ENCODE assay signal across 20 cellular contexts in genomic region chr3:9942934-9943690, GRCh38. TPM values are rescaled to one million over a fixed set of nuclear protein-coding genes. Genes with fewer than 3 reads are reported as not detected.
DNase-seq lines count a peak whose midpoint lies in the region; ATAC-seq, FAIRE-seq and TF ChIP-seq lines count a peak whose summit lies in the region.
"Had no signal": no experiment of that assay in that cellular context is flagged by ENCODE, and none has a peak within 500 bp of the region (broad histone marks: within the 10 kb centered on the region; RNA-seq: fewer than 3 reads in every experiment).

No MANE protein-coding gene starts in this region.

- no peak for DNase-seq in activated CD8-positive, alpha-beta memory T cell treated with anti-CD3 and anti-CD28 coated beads, Interleukin-2, amount 10 ng/mL, durations not matched to agents 7 days and 5 days
- no peak for DNase-seq in activated CD8-positive, alpha-beta memory T cell treated with anti-CD3 and anti-CD28 coated beads, Interleukin-2, amount 50 U/mL, for 4 hours
- no peak for DNase-seq in GM12892 (ENCODE audit: insufficient read length)
- DNase-seq in activated B cell treated with CpG ODN at 0.5 μM for 24 hours: no peak
- DNase-seq in stimulated activated effector memory CD8-positive, alpha-beta T cell treated with anti-CD3 and anti-CD28 coated beads, Interleukin-12 subunit alpha, Interleukin-12 subunit beta, amount 100 ng/mL, for 72 hours (ENCODE audit: low spot score in 2 of 2): no peak
- DNase-seq in nucleus accumbens (lab: John Stamatoyannopoulos, UW): no peak
- DNase-seq in activated CD8-positive, alpha-beta T cell treated with anti-CD3 and anti-CD28 coated beads for 36 hours: no peak
- DNase-seq: C1 segment of cervical spinal cord, COR-L47, DMS153, EL, Karpas-422, MM.1S, NCI-H1092 treated with DMSO at 0.1 percent for 48 hours, NCI-H2227 treated with DMSO at 0.1 percent for 48 hours, NCI-H524, PC-9 had no signal

- intact Hi-C loops in activated B cell treated with CpG ODN at 0.5 μM for 24 hours (cut with micrococcal nuclease): no loop called here
- intact Hi-C loops in activated CD8-positive, alpha-beta T cell treated with anti-CD3 and anti-CD28 coated beads for 36 hours (cut with micrococcal nuclease): no loop called here

- no peaks in the 10 kb centered on the region for H3K27me3 Mint-ChIP-seq in activated CD8-positive, alpha-beta memory T cell treated with anti-CD3 and anti-CD28 coated beads, Interleukin-2, amount 10 ng/mL, durations not matched to agents 7 days and 5 days
- no peaks in the 10 kb centered on the region for H3K27me3 Mint-ChIP-seq in activated B cell treated with CpG ODN at 0.5 μM for 24 hours
- H3K27me3 Mint-ChIP-seq in activated CD8-positive, alpha-beta T cell treated with anti-CD3 and anti-CD28 coated beads for 36 hours: no peaks in the 10 kb centered on the region

- H3K9me3 Mint-ChIP-seq in activated CD8-positive, alpha-beta memory T cell treated with anti-CD3 and anti-CD28 coated beads, Interleukin-2, amount 10 ng/mL, durations not matched to agents 7 days and 5 days (ENCODE audit: low read depth): no peaks in the 10 kb centered on the region
- H3K9me3 Mint-ChIP-seq in activated B cell treated with CpG ODN at 0.5 μM for 24 hours: no peaks in the 10 kb centered on the region
- no peaks in the 10 kb centered on the region for H3K9me3 Mint-ChIP-seq in stimulated activated effector memory CD8-positive, alpha-beta T cell treated with anti-CD3 and anti-CD28 coated beads, Interleukin-12 subunit alpha, Interleukin-12 subunit beta, amount 100 ng/mL, for 72 hours
- H3K9me3 Mint-ChIP-seq in activated CD8-positive, alpha-beta T cell treated with anti-CD3 and anti-CD28 coated beads for 36 hours: no peaks in the 10 kb centered on the region

- peaks cover 2% of the 10 kb centered on the region for H3K4me1 Mint-ChIP-seq in activated CD8-positive, alpha-beta memory T cell treated with anti-CD3 and anti-CD28 coated beads, Interleukin-2, amount 10 ng/mL, durations not matched to agents 7 days and 5 days
- peaks cover 5% of the 10 kb centered on the region for H3K4me1 Mint-ChIP-seq in activated B cell treated with CpG ODN at 0.5 μM for 24 hours
- H3K4me1 Mint-ChIP-seq in stimulated activated effector memory CD8-positive, alpha-beta T cell treated with anti-CD3 and anti-CD28 coated beads, Interleukin-12 subunit alpha, Interleukin-12 subunit beta, amount 100 ng/mL, for 72 hours: peaks cover 5% of the 10 kb centered on the region
- peaks cover 5% of the 10 kb centered on the region for H3K4me1 Mint-ChIP-seq in activated CD8-positive, alpha-beta T cell treated with anti-CD3 and anti-CD28 coated beads for 36 hours (ENCODE audit: low read depth)

- no peak for TF ChIP-seq CTCF in activated B cell treated with CpG ODN at 0.5 μM for 24 hours (IDR thresholded peaks at IDR 0.05)
- TF ChIP-seq CTCF in activated CD8-positive, alpha-beta T cell treated with anti-CD3 and anti-CD28 coated beads for 36 hours (IDR thresholded peaks at IDR 0.05): no peak

- POLR2A ChIA-PET in activated B cell treated with CpG ODN at 0.5 μM for 24 hours (lab: Charles Lee): interaction anchor here (1.7 to 2.6 kb wide), 2 partner anchors 8 to 10 kb away, joined by 5 to 14 read pairs; partner anchors contain the start of gene CRELD1
- POLR2A ChIA-PET in activated CD8-positive, alpha-beta T cell treated with anti-CD3 and anti-CD28 coated beads for 36 hours (lab: Charles Lee): interaction anchor here (0.6 to 2.1 kb wide), 3 partner anchors 8 to 32 kb away, joined by 3 to 7 read pairs (median 3); no protein-coding TSS in a partner anchor

- H3K27ac Mint-ChIP-seq in activated CD8-positive, alpha-beta memory T cell treated with anti-CD3 and anti-CD28 coated beads, Interleukin-2, amount 10 ng/mL, durations not matched to agents 7 days and 5 days: peak overlapping the region; percentile 25
- peak overlapping the region; percentile 50 for H3K27ac Mint-ChIP-seq in activated B cell treated with CpG ODN at 0.5 μM for 24 hours
- peak overlapping the region; percentile 1 for H3K27ac Mint-ChIP-seq in stimulated activated effector memory CD8-positive, alpha-beta T cell treated with anti-CD3 and anti-CD28 coated beads, Interleukin-12 subunit alpha, Interleukin-12 subunit beta, amount 100 ng/mL, for 72 hours
- no peak overlapping the region for H3K27ac Mint-ChIP-seq in activated CD8-positive, alpha-beta T cell treated with anti-CD3 and anti-CD28 coated beads for 36 hours

- peak; percentile 21; the same call in 1 of the 2 replicates for TF ChIP-seq POLR2A in GM12892 (IDR thresholded peaks at IDR 0.05; ENCODE audit: low read depth, low read length)

- FAIRE-seq in GM12892 (lab: Jason Lieb, UNC): no peak

- no peak overlapping the region for H3K4me3 Mint-ChIP-seq in activated CD8-positive, alpha-beta memory T cell treated with anti-CD3 and anti-CD28 coated beads, Interleukin-2, amount 10 ng/mL, durations not matched to agents 7 days and 5 days
- H3K4me3 Mint-ChIP-seq in activated B cell treated with CpG ODN at 0.5 μM for 24 hours: no peak overlapping the region
- H3K4me3 Mint-ChIP-seq in stimulated activated effector memory CD8-positive, alpha-beta T cell treated with anti-CD3 and anti-CD28 coated beads, Interleukin-12 subunit alpha, Interleukin-12 subunit beta, amount 100 ng/mL, for 72 hours: no peak overlapping the region
- no peak overlapping the region for H3K4me3 Mint-ChIP-seq in activated CD8-positive, alpha-beta T cell treated with anti-CD3 and anti-CD28 coated beads for 36 hours

- ATAC-seq in activated CD8-positive, alpha-beta memory T cell treated with anti-CD3 and anti-CD28 coated beads, Interleukin-2, amount 10 ng/mL, durations not matched to agents 7 days and 5 days: no peak
- no peak for ATAC-seq in activated B cell treated with CpG ODN at 0.5 μM for 24 hours (ENCODE audit: low read depth)
- no peak for ATAC-seq in stimulated activated effector memory CD8-positive, alpha-beta T cell treated with anti-CD3 and anti-CD28 coated beads, Interleukin-12 subunit alpha, Interleukin-12 subunit beta, amount 100 ng/mL, for 72 hours
- ATAC-seq in GM18870 (IDR thresholded peaks at IDR 0.05; ENCODE audit: unreplicated experiment): no peak
- ATAC-seq in activated CD8-positive, alpha-beta T cell treated with anti-CD3 and anti-CD28 coated beads for 36 hours: no peak
- ATAC-seq: Right ventricle myocardium inferior had no signal

- CTCF ChIA-PET in activated CD8-positive, alpha-beta memory T cell treated with anti-CD3 and anti-CD28 coated beads, Interleukin-2, amount 10 ng/mL, durations not matched to agents 7 days and 5 days (lab: Charles Lee): interaction anchor here (1.9 kb wide), 2 partner anchors 10 to 11 kb away, joined by 14 to 24 read pairs; partner anchors contain the start of gene CRELD1
- CTCF ChIA-PET in activated B cell treated with CpG ODN at 0.5 μM for 24 hours (lab: Charles Lee): no interaction called here
- CTCF ChIA-PET in activated CD8-positive, alpha-beta T cell treated with anti-CD3 and anti-CD28 coated beads for 36 hours (lab: Charles Lee): interaction anchor here (0.8 to 1.7 kb wide), 3 partner anchors 10 to 23 kb away, joined by 3 to 12 read pairs (median 7); partner anchors contain the start of gene CRELD1

- peaks cover 5% of the 10 kb centered on the region for H3K36me3 Mint-ChIP-seq in activated CD8-positive, alpha-beta memory T cell treated with anti-CD3 and anti-CD28 coated beads, Interleukin-2, amount 10 ng/mL, durations not matched to agents 7 days and 5 days
- peaks cover 30% of the 10 kb centered on the region for H3K36me3 Mint-ChIP-seq in activated B cell treated with CpG ODN at 0.5 μM for 24 hours (ENCODE audit: low read depth)
- H3K36me3 Mint-ChIP-seq in stimulated activated effector memory CD8-positive, alpha-beta T cell treated with anti-CD3 and anti-CD28 coated beads, Interleukin-12 subunit alpha, Interleukin-12 subunit beta, amount 100 ng/mL, for 72 hours: peaks cover 26% of the 10 kb centered on the region
- H3K36me3 Mint-ChIP-seq in activated CD8-positive, alpha-beta T cell treated with anti-CD3 and anti-CD28 coated beads for 36 hours (ENCODE audit: low read depth): peaks cover 3% of the 10 kb centered on the region

RNA-seq across cellular contexts. Expression of gene PRRT3, which starts 9.1 kb away (rescaled TPM):
- 1 to 10 TPM; 3.5 to 6.4 TPM for total RNA-seq in activated CD8-positive, alpha-beta memory T cell treated with anti-CD3 and anti-CD28 coated beads, Interleukin-2, amount 10 ng/mL, durations not matched to agents 7 days and 5 days
- polyA plus RNA-seq in GM12892 (2012; ENCODE audit: missing spikeins): 6.7 TPM
- 4.2 and 4.3 TPM in 2 replicates for total RNA-seq in activated B cell treated with CpG ODN at 0.5 μM for 24 hours
- total RNA-seq in activated CD8-positive, alpha-beta T cell treated with anti-CD3 and anti-CD28 coated beads for 36 hours: 1 to 10 TPM; 5.6 to 5.7 TPM

RNA-seq across cellular contexts. Expression of gene CRELD1, which starts 9.5 kb away (rescaled TPM):
- 10 to 100 TPM; 17.4 to 18.9 TPM for total RNA-seq in activated CD8-positive, alpha-beta memory T cell treated with anti-CD3 and anti-CD28 coated beads, Interleukin-2, amount 10 ng/mL, durations not matched to agents 7 days and 5 days
- polyA plus RNA-seq in GM12892 (2012; ENCODE audit: missing spikeins): 16.0 TPM
- 26.9 and 30.5 TPM in 2 replicates for total RNA-seq in activated B cell treated with CpG ODN at 0.5 μM for 24 hours
- total RNA-seq in activated CD8-positive, alpha-beta T cell treated with anti-CD3 and anti-CD28 coated beads for 36 hours: 10 to 100 TPM in 1 of 2 experiments, 1 to 10 TPM in 1; 9.4 to 13.0 TPM

RNA-seq across cellular contexts. Expression of gene IL17RC, which starts 26.2 kb away (rescaled TPM):
- total RNA-seq in activated CD8-positive, alpha-beta memory T cell treated with anti-CD3 and anti-CD28 coated beads, Interleukin-2, amount 10 ng/mL, durations not matched to agents 7 days and 5 days: under 1 TPM; 0.30 to 0.41 TPM
- 0.59 TPM for polyA plus RNA-seq in GM12892 (2012; ENCODE audit: missing spikeins)
- 0.11 and 0.29 TPM in 2 replicates for total RNA-seq in activated B cell treated with CpG ODN at 0.5 μM for 24 hours
- under 1 TPM; 0.22 to 0.32 TPM for total RNA-seq in activated CD8-positive, alpha-beta T cell treated with anti-CD3 and anti-CD28 coated beads for 36 hours

RNA-seq across cellular contexts. Expression of gene IL17RE, which starts 40.5 kb away (rescaled TPM):
- total RNA-seq in activated CD8-positive, alpha-beta memory T cell treated with anti-CD3 and anti-CD28 coated beads, Interleukin-2, amount 10 ng/mL, durations not matched to agents 7 days and 5 days: 1 to 10 TPM in 1 of 2 experiments, under 1 TPM in 1; 0.68 to 1.9 TPM
- 0.17 TPM for polyA plus RNA-seq in GM12892 (2012; ENCODE audit: missing spikeins)
- 0.66 and 0.82 TPM in 2 replicates for total RNA-seq in activated B cell treated with CpG ODN at 0.5 μM for 24 hours
- 1 to 10 TPM; 1.2 to 1.7 TPM for total RNA-seq in activated CD8-positive, alpha-beta T cell treated with anti-CD3 and anti-CD28 coated beads for 36 hours
- total RNA-seq: H4 had no signal

RNA-seq across cellular contexts. Expression of gene EMC3, which starts 43.5 kb away (rescaled TPM):
- total RNA-seq in activated CD8-positive, alpha-beta memory T cell treated with anti-CD3 and anti-CD28 coated beads, Interleukin-2, amount 10 ng/mL, durations not matched to agents 7 days and 5 days: 10 to 100 TPM; 52.5 to 63.8 TPM
- polyA plus RNA-seq in GM12892 (2012; ENCODE audit: missing spikeins): 41.1 TPM
- 37.6 and 40.6 TPM in 2 replicates for total RNA-seq in activated B cell treated with CpG ODN at 0.5 μM for 24 hours
- total RNA-seq in activated CD8-positive, alpha-beta T cell treated with anti-CD3 and anti-CD28 coated beads for 36 hours: 10 to 100 TPM; 35.2 to 37.9 TPM
